In the genomic region with DNA sequence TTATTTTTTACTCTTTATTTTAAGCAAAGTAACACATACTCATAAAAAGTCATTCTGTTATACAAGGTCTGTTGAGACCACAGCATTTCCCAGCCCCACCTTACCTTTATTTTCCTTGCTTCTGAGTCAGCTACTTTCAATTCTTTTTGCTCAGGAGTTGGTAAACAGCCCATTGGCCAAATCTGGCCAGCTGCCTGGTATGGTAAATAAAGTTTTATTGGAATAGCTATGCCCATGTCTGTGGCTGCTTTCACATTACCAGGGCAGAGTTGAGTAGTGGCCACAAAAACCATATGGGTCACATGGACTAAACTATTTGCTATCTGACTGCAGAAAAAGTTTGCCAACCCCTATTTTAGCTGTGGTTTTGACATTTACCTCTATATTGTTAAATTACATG, we compare ENCODE assay signal across 9 cellular contexts. TPM values are rescaled to one million over a fixed set of nuclear protein-coding genes. Genes with fewer than 3 reads are reported as not detected.
DNase-seq lines count a peak whose midpoint lies in the region; ATAC-seq lines count a peak whose summit lies in the region.
"Had no signal": no experiment of that assay in that cellular context is flagged by ENCODE, and none has a peak within 500 bp of the region (broad histone marks: within the 10 kb centered on the region; RNA-seq: fewer than 3 reads in every experiment).

No MANE protein-coding gene starts in this region.

- intact Hi-C loops in left colon (cut with DNase I, micrococcal nuclease) = no loop called here

- peak; percentile 77 for ATAC-seq in left colon
- ATAC-seq in HG03565 (IDR thresholded peaks at IDR 0.05; ENCODE audit: unreplicated experiment) = no peak

- DNase-seq in EH (ENCODE audit: low read depth) = peak; percentile 50
- peak; percentile 85 for DNase-seq in HT-29 (ENCODE audit: low spot score)
- peak; percentile 69 for DNase-seq in T1000 (lab: John Stamatoyannopoulos, UW)
- peak; percentile 69 to 82 for DNase-seq in left colon
- no peak for DNase-seq in NAMALWA (ENCODE audit: low spot score)
- DNase-seq in NCI-H526 (lab: John Stamatoyannopoulos, UW) = no peak
- DNase-seq in HCEC 1CT = no peak
- DNase-seq: activated naive CD4-positive, alpha-beta T cell had no signal

RNA-seq across cellular contexts. Expression of gene NSRP1, which starts 3.4 kb away (rescaled TPM):
- 11.1 and 18.5 TPM in 2 replicates for total RNA-seq in HT-29 (2014; rRNA removed; shearing (Covaris generic))
- 10 to 100 TPM; 19.9 to 28.0 TPM for total RNA-seq in left colon

Comparison
In these comparisons a context has a peak if more than half of its experiments do, and no peak if none do; other contexts are left out.
1. DNase-seq: peak in EH (single experiment), HT-29 (single experiment), T1000 (single experiment) and left colon (2 of 2); none in NAMALWA (single experiment), NCI-H526 (0 of 2) and HCEC 1CT (single experiment).